19 cellular contexts compared by ENCODE assay signal in the genomic region with DNA sequence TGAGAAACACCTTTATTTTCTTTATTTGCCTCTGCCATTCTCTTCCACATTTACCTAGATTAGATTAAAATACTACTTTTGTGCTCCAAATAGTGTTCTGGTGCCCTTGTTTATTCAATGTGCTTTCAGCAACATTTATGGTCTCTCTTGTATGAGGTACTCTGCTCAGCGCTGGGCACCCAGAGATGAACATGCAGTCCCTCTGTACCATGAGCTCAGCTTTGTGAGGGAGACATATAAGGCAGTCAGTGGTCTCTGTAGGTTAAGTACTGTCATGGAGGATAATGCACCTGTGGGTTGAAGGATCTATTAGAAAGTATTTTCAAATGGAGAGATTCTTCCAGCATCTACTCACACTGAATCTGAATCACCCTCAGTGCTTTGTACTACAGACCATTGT.
DNase-seq lines count a peak whose midpoint lies in the region; ATAC-seq, FAIRE-seq and TF ChIP-seq lines count a peak whose summit lies in the region.
"Had no signal": no experiment of that assay in that cellular context is flagged by ENCODE, and none has a peak within 500 bp of the region (broad histone marks: within the 10 kb centered on the region; RNA-seq: fewer than 3 reads in every experiment).

No MANE protein-coding gene starts in this region.

- H3F3A ChIP-seq in neural cell (ENCODE audit: insufficient read depth, low read length, poor library complexity, severe bottlenecking) = peaks cover 8% of the 10 kb centered on the region

- TF ChIP-seq CTCF in D721Med (IDR thresholded peaks at IDR 0.05; ENCODE audit: insufficient read depth, missing control alignments) = no peak
- no peak for TF ChIP-seq CTCF in neural cell (IDR thresholded peaks at IDR 0.05; ENCODE audit: poor library complexity, severe bottlenecking)

- peak overlapping the region; percentile 94 for H3K27ac ChIP-seq in neural cell (ENCODE audit: low read length)
- H3K27ac ChIP-seq: 22Rv1, A549, BLaER1 had no signal

- H4K20me1 ChIP-seq in neural cell (ENCODE audit: insufficient read depth) = no peaks in the 10 kb centered on the region
- H4K20me1 ChIP-seq: BLaER1 had no signal

- no peak overlapping the region for H3K4me3 Mint-ChIP-seq in stimulated activated memory B cell treated with anti-CD40 and anti-IgM and Interleukin-4, amounts not matched to agents 10 μg/mL and 1 μg/mL and 100 μg/mL, for 72 hours
- H3K4me3 Mint-ChIP-seq: CD14-positive monocyte; CD4-positive, alpha-beta memory T cell; CD4-positive, CD25-positive, alpha-beta regulatory T cell; CD8-positive, alpha-beta memory T cell had no signal

- no peaks in the 10 kb centered on the region for H3K4me1 Mint-ChIP-seq in stimulated activated memory B cell treated with anti-CD40 and anti-IgM and Interleukin-4, amounts not matched to agents 10 μg/mL and 1 μg/mL and 100 μg/mL, for 72 hours
- H3K4me1 Mint-ChIP-seq: CD14-positive monocyte; CD4-positive, alpha-beta memory T cell; CD4-positive, CD25-positive, alpha-beta regulatory T cell; CD8-positive, alpha-beta memory T cell had no signal

- H3K9me3 ChIP-seq in neural cell (ENCODE audit: low read length) = no peaks in the 10 kb centered on the region
- H3K9me3 ChIP-seq: A549, BE2C, BLaER1 had no signal

- peak; percentile 16 for ATAC-seq in stimulated activated memory B cell treated with anti-CD40 and anti-IgM and Interleukin-4, amounts not matched to agents 10 μg/mL and 1 μg/mL and 100 μg/mL, for 72 hours
- ATAC-seq: A549 had no signal

- no peak for DNase-seq in D721Med (ENCODE audit: insufficient read length, low spot score)
- no peak for DNase-seq in stimulated activated CD4-positive, alpha-beta T cell treated with anti-CD3 and anti-CD28 coated beads, Interleukin-15, amount 100 ng/mL, for 24 hours
- DNase-seq in AG08395 (ENCODE audit: low spot score) = no peak
- DNase-seq: BE2C; CD4-positive, alpha-beta memory T cell; CD4-positive, CD25-positive, alpha-beta regulatory T cell; CD8-positive, alpha-beta memory T cell; COR-L47; DMS79 treated with DMSO at 0.1 percent for 48 hours; GF-D8 had no signal

- H3K36me3 ChIP-seq in neural cell (ENCODE audit: insufficient read depth, low read length) = no peaks in the 10 kb centered on the region
- H3K36me3 ChIP-seq: BE2C, BLaER1 had no signal

- peak; percentile 11 for FAIRE-seq in D721Med (lab: Jason Lieb, UNC)
- FAIRE-seq: A549, G401.6, GM12891, GM19239 had no signal

- H3K27ac Mint-ChIP-seq in stimulated activated memory B cell treated with anti-CD40 and anti-IgM and Interleukin-4, amounts not matched to agents 10 μg/mL and 1 μg/mL and 100 μg/mL, for 72 hours = no peak overlapping the region
- H3K27ac Mint-ChIP-seq: CD14-positive monocyte; CD4-positive, alpha-beta memory T cell; CD4-positive, CD25-positive, alpha-beta regulatory T cell; CD8-positive, alpha-beta memory T cell had no signal

- H3K9me3 Mint-ChIP-seq in stimulated activated memory B cell treated with anti-CD40 and anti-IgM and Interleukin-4, amounts not matched to agents 10 μg/mL and 1 μg/mL and 100 μg/mL, for 72 hours = no peaks in the 10 kb centered on the region

- no peaks in the 10 kb centered on the region for H3K36me3 Mint-ChIP-seq in stimulated activated memory B cell treated with anti-CD40 and anti-IgM and Interleukin-4, amounts not matched to agents 10 μg/mL and 1 μg/mL and 100 μg/mL, for 72 hours
- H3K36me3 Mint-ChIP-seq: CD14-positive monocyte; CD4-positive, alpha-beta memory T cell; CD4-positive, CD25-positive, alpha-beta regulatory T cell; CD8-positive, alpha-beta memory T cell had no signal

- H3K27me3 Mint-ChIP-seq in stimulated activated memory B cell treated with anti-CD40 and anti-IgM and Interleukin-4, amounts not matched to agents 10 μg/mL and 1 μg/mL and 100 μg/mL, for 72 hours = no peaks in the 10 kb centered on the region
- H3K27me3 Mint-ChIP-seq: CD4-positive, alpha-beta memory T cell; CD4-positive, CD25-positive, alpha-beta regulatory T cell; CD8-positive, alpha-beta memory T cell had no signal

- H3K4me3 ChIP-seq in neural cell (ENCODE audit: low read length) = peak overlapping the region; percentile 58
- H3K4me3 ChIP-seq: A549, BLaER1 had no signal

- H3K9ac ChIP-seq in neural cell (ENCODE audit: low read length) = peak overlapping the region; percentile 24
- H3K9ac ChIP-seq: BLaER1 had no signal

- peaks cover 41% of the 10 kb centered on the region for H3K79me2 ChIP-seq in neural cell (replicated peaks; ENCODE audit: insufficient read depth, low read length)

- H3K9me2 ChIP-seq in neural cell (ENCODE audit: insufficient read depth, low read length) = no peaks in the 10 kb centered on the region

- H2AFZ ChIP-seq in neural cell (ENCODE audit: low read depth, low read length) = no peak overlapping the region

- no peak for TF ChIP-seq RAD21 in neural cell (conservative IDR thresholded peaks at IDR 0.05)

- H3K27me3 ChIP-seq in neural cell (ENCODE audit: insufficient read depth, low read depth, low read length) = no peaks in the 10 kb centered on the region
- H3K27me3 ChIP-seq: BE2C, BLaER1 had no signal

- no peak overlapping the region for H3K4me2 ChIP-seq in neural cell (ENCODE audit: low read length)
- H3K4me2 ChIP-seq: A549, BLaER1 had no signal

- no peak for TF ChIP-seq EP300 in neural cell (conservative IDR thresholded peaks at IDR 0.05; ENCODE audit: poor library complexity, severe bottlenecking)

TF ChIP-seq in neural cell, 6 proteins besides CTCF, POLR2A, EP300 and RAD21:
- TF ChIP-seq POLR2AphosphoS5 (IDR thresholded peaks at IDR 0.05) = no peak
- no peak for TF ChIP-seq TAF1 (IDR thresholded peaks at IDR 0.05; ENCODE audit: low read depth)
- no peak for TF ChIP-seq EZH2 (IDR thresholded peaks at IDR 0.05; ENCODE audit: borderline replicate concordance, insufficient read depth, low read length, poor library complexity, severe bottlenecking)
- no peak for TF ChIP-seq MXI1 (conservative IDR thresholded peaks at IDR 0.05; ENCODE audit: poor library complexity, severe bottlenecking)
- no peak for TF ChIP-seq SMC3 (conservative IDR thresholded peaks at IDR 0.05; ENCODE audit: poor library complexity)
- no peak for TF ChIP-seq REST (IDR thresholded peaks at IDR 0.05; ENCODE audit: borderline replicate concordance)
